ENCODE assay signal across 25 cellular contexts in the genomic region with DNA sequence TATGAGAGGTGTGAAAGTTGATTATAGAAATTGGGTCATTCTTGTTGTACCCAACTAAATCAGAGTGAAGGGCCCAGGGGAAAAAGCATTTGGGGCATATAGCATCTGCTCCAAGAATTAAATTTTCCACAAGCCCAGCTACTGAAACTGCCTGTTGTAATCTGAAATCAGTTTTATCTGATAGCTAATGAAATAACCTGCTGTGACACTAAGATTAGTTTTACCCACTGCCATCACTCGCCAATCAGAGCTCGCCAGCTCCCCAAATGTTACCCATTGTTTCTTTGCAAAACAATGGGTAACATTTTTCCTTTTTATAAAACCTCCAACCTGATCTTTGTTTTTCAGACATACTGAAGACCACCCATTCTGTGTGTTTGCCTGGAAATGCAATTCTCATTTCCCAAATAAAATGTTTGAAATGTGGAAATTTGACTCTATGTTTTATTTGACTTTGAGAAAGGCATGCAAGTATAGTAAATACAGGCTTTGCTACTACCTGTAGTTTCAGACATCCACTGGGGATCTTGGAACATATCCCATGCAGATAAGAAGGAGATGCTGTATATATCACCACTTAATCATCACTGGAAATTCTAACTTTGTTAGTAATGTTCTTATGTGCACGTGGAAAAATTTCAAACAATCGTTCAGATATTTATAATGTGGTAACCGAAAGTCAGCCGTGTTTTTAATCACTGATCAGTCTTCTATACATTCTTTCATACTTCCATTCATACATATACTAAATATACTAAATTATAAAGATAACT. TPM values are rescaled to one million over a fixed set of nuclear protein-coding genes. Genes with fewer than 3 reads are reported as not detected.
DNase-seq lines count a peak whose midpoint lies in the region; ATAC-seq, FAIRE-seq and TF ChIP-seq lines count a peak whose summit lies in the region.
"Had no signal": no experiment of that assay in that cellular context is flagged by ENCODE, and none has a peak within 500 bp of the region (broad histone marks: within the 10 kb centered on the region; RNA-seq: fewer than 3 reads in every experiment).

No MANE protein-coding gene starts in this region.

- H4K91ac ChIP-seq in H9 (ENCODE audit: insufficient read length, low read depth, low read length): no peak overlapping the region
- H4K91ac ChIP-seq in H1 (replicated peaks; ENCODE audit: insufficient read length, low read length): no peak overlapping the region

- H3K79me1 ChIP-seq in H9 (ENCODE audit: insufficient read depth, low read depth, low read length, poor library complexity, severe bottlenecking) (no peaks in the 10 kb centered on the region), H1 (ENCODE audit: low read depth, low read length) (no peaks in the 10 kb centered on the region)

- H3K9me3 Mint-ChIP-seq in H9 (no peaks in the 10 kb centered on the region), neural progenitor cell (no peaks in the 10 kb centered on the region)
- H3K9me3 Mint-ChIP-seq in activated CD4-positive, alpha-beta T cell treated with anti-CD3 and anti-CD28 coated beads, Interleukin-2, amount 10 ng/mL, durations not matched to agents 24 days and 14 days: no peaks in the 10 kb centered on the region
- H3K9me3 Mint-ChIP-seq: CD4-positive, alpha-beta T cell had no signal

- no peak overlapping the region for H2BK120ac ChIP-seq in H9 (ENCODE audit: low read depth, low read length, poor library complexity, severe bottlenecking)
- H2BK120ac ChIP-seq in H1 (replicated peaks; ENCODE audit: low read depth, low read length): no peak overlapping the region

- no peak for TF ChIP-seq CTCF in H9 (conservative IDR thresholded peaks at IDR 0.05)
- TF ChIP-seq CTCF in H1 (IDR thresholded peaks at IDR 0.05; ENCODE audit: control extremely low read depth in 1 of 3, insufficient read depth in 1 of 3, low read depth in 1 of 3, low read length in 3 of 3): no peak
- TF ChIP-seq CTCF in neural progenitor cell (IDR thresholded peaks at IDR 0.05): no peak
- no peak for TF ChIP-seq CTCF in mucosa of descending colon (IDR thresholded peaks at IDR 0.05)

- intact Hi-C loops in activated CD4-positive, alpha-beta T cell treated with anti-CD3 and anti-CD28 coated beads, Interleukin-2, amount 10 ng/mL, durations not matched to agents 24 days and 14 days (cut with micrococcal nuclease): no loop called here
- intact Hi-C loops in mucosa of descending colon (cut with DNase I, micrococcal nuclease): no loop called here

- no peaks in the 10 kb centered on the region for H3K27me3 ChIP-seq in H9 (ENCODE audit: insufficient read depth, low read length)
- no peaks in the 10 kb centered on the region for H3K27me3 ChIP-seq in H1 (replicated peaks in 1 of 4; ENCODE audit: control insufficient read depth in 3 of 4, extremely low read depth in 1 of 4, insufficient read depth in 3 of 4, low read length in 3 of 4)
- no peaks in the 10 kb centered on the region for H3K27me3 ChIP-seq in neural progenitor cell
- H3K27me3 ChIP-seq: BLaER1 had no signal

- no peak overlapping the region for H3K9ac ChIP-seq in H9 (ENCODE audit: extremely low read depth, insufficient read length, low read length)
- no peak overlapping the region for H3K9ac ChIP-seq in H1 (replicated peaks in 1 of 4; ENCODE audit: extremely low read depth in 1 of 4, low read depth in 3 of 4, low read length in 3 of 4)
- no peak overlapping the region for H3K9ac ChIP-seq in neural progenitor cell
- H3K9ac ChIP-seq: BLaER1 had no signal

- H3K9me3 ChIP-seq in H9 (ENCODE audit: control insufficient read depth, low read depth, low read length) (no peaks in the 10 kb centered on the region), H1 (ENCODE audit: insufficient read depth in 2 of 2, low read depth in 1 of 2, low read length in 1 of 2) (no peaks in the 10 kb centered on the region), neural progenitor cell (ENCODE audit: low read depth) (no peaks in the 10 kb centered on the region), mucosa of descending colon (no peaks in the 10 kb centered on the region)
- H3K9me3 ChIP-seq: BLaER1 had no signal

- no peak for TF ChIP-seq EP300 in H1 (IDR thresholded peaks at IDR 0.05; ENCODE audit: borderline replicate concordance in 1 of 2, low read depth in 2 of 2, low read length in 2 of 2)

- H3K4ac ChIP-seq in H9 (ENCODE audit: low read depth, low read length): no peak overlapping the region
- H3K4ac ChIP-seq in H1 (replicated peaks; ENCODE audit: insufficient read length, low read depth, low read length): no peak overlapping the region

- H3K4me3 Mint-ChIP-seq in H9: no peak overlapping the region
- no peak overlapping the region for H3K4me3 Mint-ChIP-seq in neural progenitor cell
- H3K4me3 Mint-ChIP-seq in activated CD4-positive, alpha-beta T cell treated with anti-CD3 and anti-CD28 coated beads, Interleukin-2, amount 10 ng/mL, durations not matched to agents 24 days and 14 days: no peak overlapping the region
- H3K4me3 Mint-ChIP-seq: CD4-positive, alpha-beta T cell had no signal

- H3T11ph ChIP-seq in H9 (ENCODE audit: low read length): no peak overlapping the region

- POLR2A ChIA-PET in H1 (lab: Charles Lee; ENCODE audit: partially characterized antibody): interaction anchor here (1.0 kb wide), 1 partner anchor 8 kb away, joined by 3 read pairs; no protein-coding TSS in a partner anchor

- H4K5ac ChIP-seq in H9 (ENCODE audit: insufficient read length, low read depth, low read length) (no peak overlapping the region), H1 (ENCODE audit: insufficient read length, low read depth, low read length) (peak overlapping the region; percentile 54)

- H3K27me3 Mint-ChIP-seq in H9 (ENCODE audit: low read depth) (no peaks in the 10 kb centered on the region), neural progenitor cell (ENCODE audit: insufficient read depth, low read depth) (no peaks in the 10 kb centered on the region)
- no peaks in the 10 kb centered on the region for H3K27me3 Mint-ChIP-seq in activated CD4-positive, alpha-beta T cell treated with anti-CD3 and anti-CD28 coated beads, Interleukin-2, amount 10 ng/mL, durations not matched to agents 24 days and 14 days
- H3K27me3 Mint-ChIP-seq: CD4-positive, alpha-beta T cell had no signal

- no peak overlapping the region for H3K18ac ChIP-seq in H9 (ENCODE audit: insufficient read length, low read depth, low read length)
- H3K18ac ChIP-seq in H1 (ENCODE audit: extremely low read depth, low read length): no peak overlapping the region

- no peak overlapping the region for H3K4me3 ChIP-seq in H1 (ENCODE audit: extremely low read depth in 1 of 4, insufficient read depth in 2 of 4, low read depth in 3 of 4, low read length in 4 of 4)
- no peak overlapping the region for H3K4me3 ChIP-seq in neural progenitor cell
- no peak overlapping the region for H3K4me3 ChIP-seq in mucosa of descending colon
- H3K4me3 ChIP-seq: BLaER1 had no signal

- no peak overlapping the region for H2AK5ac ChIP-seq in H9 (ENCODE audit: insufficient read length, low read length)
- no peak overlapping the region for H2AK5ac ChIP-seq in H1 (ENCODE audit: low read depth, low read length)

- H3K4me2 ChIP-seq in H9 (ENCODE audit: insufficient read depth, insufficient read length, low read length) (no peak overlapping the region), H1 (ENCODE audit: insufficient read depth in 1 of 2, low read depth in 2 of 2, low read length in 2 of 2) (peak overlapping the region in 1 of 2 experiments; percentile 39; a peak in 1 of 4 replicates), neural progenitor cell (no peak overlapping the region)
- H3K4me2 ChIP-seq: BLaER1 had no signal

- H3K4me1 ChIP-seq in H9 (ENCODE audit: insufficient read depth, low read length) (peaks cover 4% of the 10 kb centered on the region; the same call in 1 of the 2 replicates), H1 (replicated peaks in 1 of 4; ENCODE audit: control insufficient read depth in 3 of 4, insufficient read depth in 4 of 4, low read length in 3 of 4) (peaks cover 0 to 5% (median 2%) of the 10 kb centered on the region in 4 experiments; a peak in 2 of 7 replicates), neural progenitor cell (no peaks in the 10 kb centered on the region), mucosa of descending colon (ENCODE audit: low read depth) (peaks cover 13% of the 10 kb centered on the region)

- no peak overlapping the region for H2BK5ac ChIP-seq in H9 (ENCODE audit: insufficient read length, low read length)
- no peak overlapping the region for H2BK5ac ChIP-seq in H1 (ENCODE audit: low read depth, low read length)

- H3K14ac ChIP-seq in H9 (ENCODE audit: insufficient read depth, low read length) (no peak overlapping the region), H1 (ENCODE audit: insufficient read length) (no peak overlapping the region)

- H2BK12ac ChIP-seq in H9 (ENCODE audit: insufficient read length, low read depth, low read length): no peak overlapping the region
- no peak overlapping the region for H2BK12ac ChIP-seq in H1 (ENCODE audit: low read depth, low read length)

- H2BK15ac ChIP-seq in H9 (ENCODE audit: low read depth, low read length) (no peak overlapping the region), H1 (ENCODE audit: low read length) (no peak overlapping the region)

- H3K4me1 Mint-ChIP-seq in H9 (peaks cover 19 to 24% of the 10 kb centered on the region in 2 experiments), neural progenitor cell (no peaks in the 10 kb centered on the region)
- H3K4me1 Mint-ChIP-seq in activated CD4-positive, alpha-beta T cell treated with anti-CD3 and anti-CD28 coated beads, Interleukin-2, amount 10 ng/mL, durations not matched to agents 24 days and 14 days: peaks cover 9% of the 10 kb centered on the region

- TF ChIP-seq POLR2A in H1 (IDR thresholded peaks at IDR 0.05; ENCODE audit: control extremely low read depth in 1 of 2, low read depth in 2 of 2, low read length in 2 of 2): no peak
- TF ChIP-seq POLR2A in GM12891 (IDR thresholded peaks at IDR 0.05; ENCODE audit: low read depth, low read length): no peak

- FAIRE-seq in H1 (lab: Jason Lieb, UNC) (peak; percentile 85), GM12891 (lab: Jason Lieb, UNC) (no peak)
- FAIRE-seq: GM18507, HepG2 had no signal

- H3K23ac ChIP-seq in H9 (ENCODE audit: insufficient read length, low read depth, low read length): no peak overlapping the region
- H3K23ac ChIP-seq in H1 (ENCODE audit: insufficient read length): no peak overlapping the region

- H3K27ac ChIP-seq in H9 (ENCODE audit: insufficient read length, low read depth, low read length) (no peak overlapping the region), H1 (ENCODE audit: low read depth, low read length) (no peak overlapping the region), neural progenitor cell (no peak overlapping the region)
- H3K27ac ChIP-seq: BLaER1, HL-60, RWPE1 had no signal

- no peaks in the 10 kb centered on the region for H3K36me3 ChIP-seq in H1 (ENCODE audit: control insufficient read depth in 2 of 4, insufficient read depth in 4 of 4, low read length in 3 of 4)
- H3K36me3 ChIP-seq in neural progenitor cell: no peaks in the 10 kb centered on the region
- no peaks in the 10 kb centered on the region for H3K36me3 ChIP-seq in mucosa of descending colon (ENCODE audit: low read depth)
- H3K36me3 ChIP-seq: BLaER1 had no signal

- H3K79me2 ChIP-seq in H9 (ENCODE audit: insufficient read depth, low read length) (no peaks in the 10 kb centered on the region), H1 (ENCODE audit: control insufficient read depth in 1 of 2, insufficient read depth in 2 of 2, low read length in 2 of 2) (no peaks in the 10 kb centered on the region), neural progenitor cell (ENCODE audit: low read depth) (no peaks in the 10 kb centered on the region)

- CTCF ChIA-PET in H1 (lab: Charles Lee; ENCODE audit: partially characterized antibody): interaction anchor here (0.6 to 1.1 kb wide), 2 partner anchors 9 to 37 kb away, joined by 3 to 4 read pairs; no protein-coding TSS in a partner anchor

- no peaks in the 10 kb centered on the region for H3K36me3 Mint-ChIP-seq in H9 (ENCODE audit: insufficient read depth in 1 of 3, low read depth in 3 of 3)
- no peaks in the 10 kb centered on the region for H3K36me3 Mint-ChIP-seq in neural progenitor cell
- H3K36me3 Mint-ChIP-seq in activated CD4-positive, alpha-beta T cell treated with anti-CD3 and anti-CD28 coated beads, Interleukin-2, amount 10 ng/mL, durations not matched to agents 24 days and 14 days (ENCODE audit: low read depth): no peaks in the 10 kb centered on the region

- H2BK20ac ChIP-seq in H9 (ENCODE audit: low read depth, low read length, poor library complexity, severe bottlenecking) (no peak overlapping the region), H1 (ENCODE audit: low read length) (no peak overlapping the region)

- TF ChIP-seq RAD21 in H1 (IDR thresholded peaks at IDR 0.05 in 1 of 2, conservative IDR thresholded peaks at IDR 0.05 in 1 of 2; ENCODE audit: low read depth in 2 of 2, low read length in 2 of 2): no peak

- DNase-seq in H9 (no peak), NCI-H82 treated with DMSO at 0.1 percent for 48 hours (lab: John Stamatoyannopoulos, UW; ENCODE audit: unreplicated experiment) (peak; percentile 18), H1 (ENCODE audit: low read depth in 1 of 2, low spot score in 2 of 2) (no peak), neural progenitor cell (ENCODE audit: low spot score) (peak; percentile 2), mucosa of descending colon (no peak), GM12891 (ENCODE audit: insufficient read length, low spot score) (no peak)
- no peak for DNase-seq in activated CD4-positive, alpha-beta T cell treated with anti-CD3 and anti-CD28 coated beads, Interleukin-2, amount 10 ng/mL, durations not matched to agents 24 days and 14 days
- DNase-seq: ACHN; CD4-positive, alpha-beta T cell; COR-L47; DMS 273 treated with DMSO at 0.1 percent for 48 hours; DND-41; KG1; NCI-H1092; NCI-H1436; NCI-H187 treated with DMSO at 0.1 percent for 48 hours; NCI-H2107; NCI-H69; NK-92 treated with Interleukin-12 subunit alpha and Interleukin-12 subunit beta, amount 100 ng/mL, for 24 hours; SHP77 treated with DMSO at 0.1 percent for 48 hours had no signal

- H2AFZ ChIP-seq in H9 (ENCODE audit: low read length) (peak overlapping the region; percentile 40), H1 (ENCODE audit: low read length) (no peak overlapping the region), neural progenitor cell (replicated peaks) (no peak overlapping the region)

- WGBS in H9 (ENCODE audit: extremely low coverage, insufficient read length, low lambda C conversion rate): no CpG with 5 or more reads among the region's 6 CpGs
- WGBS in H1 (ENCODE audit: extremely low coverage in 1 of 2, insufficient coverage in 1 of 2, insufficient read length in 1 of 2, insufficient replicate concordance in 2 of 2, low coverage in 1 of 2, low lambda C conversion rate in 2 of 2, missing lambda C conversion rate in 1 of 2), 2 experiments: 72% methylated on average over 6 of the region's 6 CpGs; no CpG with 5 or more reads in 1 of the 2 experiments

- H3K56ac ChIP-seq in H9 (ENCODE audit: insufficient read length, low read depth, low read length): no peak overlapping the region
- no peak overlapping the region for H3K56ac ChIP-seq in H1 (replicated peaks; ENCODE audit: insufficient read length, low read depth, low read length)

- H4K8ac ChIP-seq in H9 (replicated peaks; ENCODE audit: insufficient read length, low read depth, low read length): no peak overlapping the region
- H4K8ac ChIP-seq in H1 (ENCODE audit: extremely low read depth, insufficient read depth, low read length): no peak overlapping the region

- H3K23me2 ChIP-seq in H9 (ENCODE audit: insufficient read length, low read depth, low read length, poor library complexity, severe bottlenecking) (no peaks in the 10 kb centered on the region), H1 (ENCODE audit: low read depth, low read length) (no peaks in the 10 kb centered on the region)

- H3F3A ChIP-seq in neural progenitor cell (ENCODE audit: low read depth): no peaks in the 10 kb centered on the region

- ATAC-seq in mucosa of descending colon: no peak
- ATAC-seq: HepG2 had no signal

- peak overlapping the region in 1 of 3 experiments; percentile 25; a peak in 1 of 7 replicates for H3K27ac Mint-ChIP-seq in H9
- H3K27ac Mint-ChIP-seq in neural progenitor cell: no peak overlapping the region
- no peak overlapping the region for H3K27ac Mint-ChIP-seq in activated CD4-positive, alpha-beta T cell treated with anti-CD3 and anti-CD28 coated beads, Interleukin-2, amount 10 ng/mL, durations not matched to agents 24 days and 14 days
- H3K27ac Mint-ChIP-seq: CD4-positive, alpha-beta T cell had no signal

- H4K20me1 ChIP-seq in H9 (ENCODE audit: control insufficient read depth, insufficient read depth, insufficient read length) (no peaks in the 10 kb centered on the region), H1 (replicated peaks in 1 of 2; ENCODE audit: control insufficient read depth in 1 of 2, insufficient read depth in 2 of 2, low read length in 2 of 2) (no peaks in the 10 kb centered on the region), neural progenitor cell (ENCODE audit: low read depth) (no peaks in the 10 kb centered on the region)
- H4K20me1 ChIP-seq: BLaER1 had no signal

RNA-seq across cellular contexts. Expression of gene AHI1, which starts 6.3 kb away (rescaled TPM):
- total RNA-seq in H9 (2021) (7.8 and 9.9 TPM in 2 replicates), neural progenitor cell (ENCODE audit: low replicate concordance) (19.0 and 26.2 TPM in 2 replicates), mucosa of descending colon (10 to 100 TPM; 17.7 to 34.7 (median 26.5) TPM)
- total RNA-seq in H1 (2021; fragmentation: NEBNext Ultra II Directional; extraction: Animal tissue kit (Norgen Biotek cat#: 25700)): 18.1 and 19.6 TPM in 2 replicates
- 3.5 and 4.2 TPM in 2 replicates for polyA plus RNA-seq in H1 (2011; rRNA removed)
- 7.5 TPM for polyA plus RNA-seq in H1 (2011; cell fraction: cytosol; rRNA removed)
- polyA plus RNA-seq in H1 (2011; cell fraction: nucleus; rRNA removed): 6.5 TPM
- polyA plus RNA-seq in H1 (2012, experiment 1 of 2): 7.3 to 14.6 TPM (median 8.1 TPM) in 4 replicates
- polyA plus RNA-seq in H1 (2012, experiment 2 of 2): 0.47 TPM
- polyA plus RNA-seq in H1 (2013, experiment 1 of 2): 18.4 TPM
- 16.2 TPM for polyA plus RNA-seq in H1 (2013, experiment 2 of 2)
- polyA minus RNA-seq in H1 (2011; rRNA and poly(A)+ RNA removed): 11.5 and 16.7 TPM in 2 replicates
- polyA minus RNA-seq in H1 (2011; cell fraction: cytosol; rRNA and poly(A)+ RNA removed): 8.4 TPM
- 48.0 TPM for polyA minus RNA-seq in H1 (2011; cell fraction: nucleus; rRNA and poly(A)+ RNA removed)
- total RNA-seq in activated CD4-positive, alpha-beta T cell treated with anti-CD3 and anti-CD28 coated beads, Interleukin-2, amount 10 ng/mL, durations not matched to agents 24 days and 14 days: 155 and 160 TPM in 2 replicates
- polyA plus RNA-seq in GM12891 (2012; ENCODE audit: low read depth, missing spikeins): 3.4 TPM

Comparison
In these comparisons a context has a peak if more than half of its experiments do, and no peak if none do; other contexts are left out.
1. DNase-seq: peak in NCI-H82 treated with DMSO at 0.1 percent for 48 hours (single experiment) and neural progenitor cell (single experiment); none in H9 (single experiment), H1 (0 of 2), activated CD4-positive, alpha-beta T cell treated with anti-CD3 and anti-CD28 coated beads, Interleukin-2, amount 10 ng/mL, durations not matched to agents 24 days and 14 days (single experiment), mucosa of descending colon (0 of 3) and GM12891 (single experiment).